Comparison of ENCODE assay signal across 8 cellular contexts in genomic region chr1:15603050-15603965, GRCh38. TPM values are rescaled to one million over a fixed set of nuclear protein-coding genes. Genes with fewer than 3 reads are reported as not detected.
A peak's percentile ranks its signal among the peaks of the same experiment; 100 is the strongest.
DNase-seq lines count a peak whose midpoint lies in the region; ATAC-seq lines count a peak whose summit lies in the region.

No MANE protein-coding gene starts in this region.

- H3K4me3 Mint-ChIP-seq in IgD-negative memory B cell: peak overlapping the region; percentile 77 to 94 (median 82)
- peak overlapping the region; percentile 78 to 92 (median 84) for H3K4me3 Mint-ChIP-seq in naive thymus-derived CD8-positive, alpha-beta T cell
- H3K4me3 Mint-ChIP-seq in stimulated activated effector memory CD8-positive, alpha-beta T cell treated with anti-CD3 and anti-CD28 coated beads, Interleukin-12 subunit alpha, Interleukin-12 subunit beta, amount 100 ng/mL, for 72 hours: peak overlapping the region; percentile 71

- DNase-seq in DMS 273 treated with DMSO at 0.1 percent for 48 hours (lab: John Stamatoyannopoulos, UW) (peak; percentile 86), RPMI8226 (peak; percentile 99), fibroblast of peridontal ligament (ENCODE audit: extremely low read depth) (peak; percentile 95)
- peak; percentile 85 for DNase-seq in activated effector memory CD4-positive, alpha-beta T cell treated with Interleukin-2 at 50 U/mL for 16 hours
- DNase-seq in naive thymus-derived CD8-positive, alpha-beta T cell: peak; percentile 84 to 97 (median 92)
- DNase-seq in stimulated activated effector memory CD8-positive, alpha-beta T cell treated with anti-CD3 and anti-CD28 coated beads, Interleukin-12 subunit alpha, Interleukin-12 subunit beta, amount 100 ng/mL, for 72 hours (ENCODE audit: low spot score in 2 of 2): peak; percentile 70 to 89

- H3K36me3 Mint-ChIP-seq in IgD-negative memory B cell: no peaks in the 10 kb centered on the region
- H3K36me3 Mint-ChIP-seq in naive thymus-derived CD8-positive, alpha-beta T cell: no peaks in the 10 kb centered on the region
- peaks cover 6% of the 10 kb centered on the region for H3K36me3 Mint-ChIP-seq in stimulated activated effector memory CD8-positive, alpha-beta T cell treated with anti-CD3 and anti-CD28 coated beads, Interleukin-12 subunit alpha, Interleukin-12 subunit beta, amount 100 ng/mL, for 72 hours

- no peaks in the 10 kb centered on the region for H3K9me3 Mint-ChIP-seq in IgD-negative memory B cell
- peaks cover 0 to 4% (median 0%) of the 10 kb centered on the region in 9 donors for H3K9me3 Mint-ChIP-seq in naive thymus-derived CD8-positive, alpha-beta T cell
- no peaks in the 10 kb centered on the region for H3K9me3 Mint-ChIP-seq in stimulated activated effector memory CD8-positive, alpha-beta T cell treated with anti-CD3 and anti-CD28 coated beads, Interleukin-12 subunit alpha, Interleukin-12 subunit beta, amount 100 ng/mL, for 72 hours

- peaks cover 3 to 7% (median 5%) of the 10 kb centered on the region in 3 donors for H3K4me1 Mint-ChIP-seq in IgD-negative memory B cell
- peaks cover 4 to 14% (median 11%) of the 10 kb centered on the region in 4 donors for H3K4me1 Mint-ChIP-seq in naive thymus-derived CD8-positive, alpha-beta T cell
- H3K4me1 Mint-ChIP-seq in stimulated activated effector memory CD8-positive, alpha-beta T cell treated with anti-CD3 and anti-CD28 coated beads, Interleukin-12 subunit alpha, Interleukin-12 subunit beta, amount 100 ng/mL, for 72 hours: peaks cover 5% of the 10 kb centered on the region

- peak; percentile 81 for ATAC-seq in GM21528 (IDR thresholded peaks at IDR 0.05; ENCODE audit: low FRiP score, unreplicated experiment)
- peak; percentile 98 to 99 for ATAC-seq in naive thymus-derived CD8-positive, alpha-beta T cell
- ATAC-seq in stimulated activated effector memory CD8-positive, alpha-beta T cell treated with anti-CD3 and anti-CD28 coated beads, Interleukin-12 subunit alpha, Interleukin-12 subunit beta, amount 100 ng/mL, for 72 hours: peak; percentile 98

- POLR2A ChIA-PET in naive thymus-derived CD8-positive, alpha-beta T cell (lab: Charles Lee): interaction anchor here (0.6 to 2.1 kb wide), 15 partner anchors 9 to 244 kb away, joined by 3 to 25 read pairs (median 4); partner anchors contain the start of genes AGMAT, DDI2 and SPEN

- H3K27me3 Mint-ChIP-seq in IgD-negative memory B cell: no peaks in the 10 kb centered on the region
- no peaks in the 10 kb centered on the region for H3K27me3 Mint-ChIP-seq in naive thymus-derived CD8-positive, alpha-beta T cell

- H3K27ac Mint-ChIP-seq in IgD-negative memory B cell: peak overlapping the region; percentile 84 to 89 (median 87)
- H3K27ac Mint-ChIP-seq in naive thymus-derived CD8-positive, alpha-beta T cell: peak overlapping the region; percentile 75 to 94 (median 90)
- H3K27ac Mint-ChIP-seq in stimulated activated effector memory CD8-positive, alpha-beta T cell treated with anti-CD3 and anti-CD28 coated beads, Interleukin-12 subunit alpha, Interleukin-12 subunit beta, amount 100 ng/mL, for 72 hours: peak overlapping the region; percentile 29

RNA-seq across cellular contexts. Expression of gene DDI2, which starts 13.9 kb away (rescaled TPM):
- 6.5 TPM for polyA plus RNA-seq in IgD-negative memory B cell
- total RNA-seq in naive thymus-derived CD8-positive, alpha-beta T cell: 10 to 100 TPM; 40.7 to 47.1 TPM
- polyA plus RNA-seq in naive thymus-derived CD8-positive, alpha-beta T cell: 1 to 10 TPM; 4.5 to 6.1 (median 5.0) TPM

RNA-seq across cellular contexts. Expression of gene AGMAT, which starts 18.5 kb away (rescaled TPM):
- polyA plus RNA-seq in IgD-negative memory B cell: 11.8 TPM
- total RNA-seq in naive thymus-derived CD8-positive, alpha-beta T cell: 10 to 100 TPM; 11.0 to 11.3 TPM
- polyA plus RNA-seq in naive thymus-derived CD8-positive, alpha-beta T cell: 10 to 100 TPM in 2 of 3 donors, 1 to 10 TPM in 1; 9.0 to 15.5 (median 14.4) TPM

Comparison
In these comparisons a context has a peak if more than half of its experiments do, and no peak if none do; other contexts are left out.
1. Peak in every context shown above with its lines: DNase-seq and ATAC-seq.
2. H3K27ac Mint-ChIP-seq: peak in every context shown above with its lines; median percentile 90 in naive thymus-derived CD8-positive, alpha-beta T cell; 87 in IgD-negative memory B cell; 29 in stimulated activated effector memory CD8-positive, alpha-beta T cell treated with anti-CD3 and anti-CD28 coated beads, Interleukin-12 subunit alpha, Interleukin-12 subunit beta, amount 100 ng/mL, for 72 hours.